8 cellular contexts compared by ENCODE assay signal in the genomic region with DNA sequence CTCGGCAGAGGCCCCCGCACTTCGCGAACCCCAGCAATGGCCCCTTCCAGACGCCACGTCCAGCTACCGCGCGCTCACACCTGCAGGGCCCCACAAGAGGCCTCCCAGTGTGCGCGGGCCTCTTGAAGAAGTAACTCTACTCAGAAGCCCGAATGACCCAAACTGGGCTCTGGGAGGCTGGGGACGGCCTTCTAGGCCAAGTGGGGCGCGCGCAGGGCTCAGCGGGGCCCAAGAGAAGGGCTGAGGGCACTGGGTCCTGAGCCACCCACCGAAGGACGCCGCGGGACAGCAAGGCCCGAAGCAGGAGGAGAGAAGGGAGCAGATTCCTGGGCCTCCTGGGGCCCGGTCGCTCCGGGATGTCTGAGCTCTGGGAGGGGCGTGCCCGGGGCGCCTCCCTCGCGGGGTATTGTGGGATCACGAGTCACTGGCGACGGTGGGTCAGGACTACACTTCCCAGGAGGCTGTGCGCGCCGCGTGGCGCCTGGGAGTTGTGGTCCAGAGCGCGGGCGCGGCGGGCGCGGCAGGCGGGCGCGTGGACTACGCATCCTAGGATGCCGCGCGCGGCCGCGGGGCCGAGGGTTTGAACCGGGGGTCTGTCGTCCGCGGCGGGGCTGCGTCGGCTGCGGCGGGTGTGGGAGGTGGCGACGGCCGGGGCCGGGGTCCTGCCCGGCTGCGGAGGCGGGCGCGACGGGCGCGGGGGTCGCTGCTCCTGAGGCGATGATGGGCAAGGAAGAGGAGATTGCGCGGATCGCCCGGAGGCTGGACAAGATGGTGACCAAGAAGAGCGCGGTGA. TPM values are rescaled to one million over a fixed set of nuclear protein-coding genes. Genes with fewer than 3 reads are reported as not detected.
DNase-seq lines count a peak whose midpoint lies in the region; ATAC-seq and TF ChIP-seq lines count a peak whose summit lies in the region.

A gene (plus strand): TSS at position 603 of the 793 bp plus-strand sequence. CDS start 115 bp downstream, at position 718.

- no peaks in the 10 kb centered on the region for H3K36me3 Mint-ChIP-seq in activated CD4-positive, alpha-beta T cell treated with anti-CD3 and anti-CD28 coated beads for 36 hours (ENCODE audit: low read depth)
- H3K36me3 Mint-ChIP-seq in chondrocyte (ENCODE audit: low read depth), result peaks cover 2% of the 10 kb centered on the region

- CTCF ChIA-PET in activated CD4-positive, alpha-beta T cell treated with anti-CD3 and anti-CD28 coated beads for 36 hours (lab: Charles Lee), result interaction anchor here (0.7 to 1.4 kb wide), 9 partner anchors 14 to 509 kb away, joined by 3 to 9 read pairs (median 4); a partner anchor contains a TSS

- H3K4me3 Mint-ChIP-seq in activated CD4-positive, alpha-beta T cell treated with anti-CD3 and anti-CD28 coated beads for 36 hours, result peak within 1 kb of the TSS; percentile 82
- H3K4me3 Mint-ChIP-seq in chondrocyte (ENCODE audit: unreplicated experiment), result peak within 1 kb of the TSS; percentile 93

- ATAC-seq in GM19043 (IDR thresholded peaks at IDR 0.05; ENCODE audit: low read depth, unreplicated experiment) (peak; percentile 69), HG03432 (IDR thresholded peaks at IDR 0.05; ENCODE audit: unreplicated experiment) (peak; percentile 79)
- peak; percentile 83 for ATAC-seq in activated CD4-positive, alpha-beta T cell treated with anti-CD3 and anti-CD28 coated beads for 36 hours

- H3K9me3 Mint-ChIP-seq in activated CD4-positive, alpha-beta T cell treated with anti-CD3 and anti-CD28 coated beads for 36 hours (ENCODE audit: low read depth), result no peaks in the 10 kb centered on the region
- H3K9me3 Mint-ChIP-seq in chondrocyte (ENCODE audit: low read depth), result no peaks in the 10 kb centered on the region

- POLR2A ChIA-PET in activated CD4-positive, alpha-beta T cell treated with anti-CD3 and anti-CD28 coated beads for 36 hours (lab: Charles Lee), result no interaction called here

- intact Hi-C loops in activated CD4-positive, alpha-beta T cell treated with anti-CD3 and anti-CD28 coated beads for 36 hours (cut with DNase I, micrococcal nuclease), result loop anchor here (1.0 to 10.0 kb wide), 10 partner anchors 17 to 1270 kb away; a partner anchor contains a TSS

- peak; percentile 98 for DNase-seq in AG08396 (ENCODE audit: low spot score)
- peak; percentile 94 for DNase-seq in NCI-H510A (lab: John Stamatoyannopoulos, UW)
- peak; percentile 98 for DNase-seq in activated CD4-positive, alpha-beta T cell treated with anti-CD3 and anti-CD28 coated beads for 36 hours
- DNase-seq in chondrocyte (ENCODE audit: low spot score), result no peak
- peak; percentile 95 for DNase-seq in kidney tubule cell (ENCODE audit: low spot score)
- DNase-seq in stimulated activated CD4-positive, alpha-beta T cell treated with anti-CD3 and anti-CD28 coated beads, Interleukin-1b, Interleukin-23, amount 100 ng/mL, for 1 hour (ENCODE audit: low read depth in 2 of 2), result peak; percentile 82 to 88

- H3K4me1 Mint-ChIP-seq in activated CD4-positive, alpha-beta T cell treated with anti-CD3 and anti-CD28 coated beads for 36 hours, result peaks cover 51% of the 10 kb centered on the region
- H3K4me1 Mint-ChIP-seq in chondrocyte (ENCODE audit: low read depth), result peaks cover 45% of the 10 kb centered on the region

- no peaks in the 10 kb centered on the region for H3K27me3 Mint-ChIP-seq in activated CD4-positive, alpha-beta T cell treated with anti-CD3 and anti-CD28 coated beads for 36 hours
- H3K27me3 Mint-ChIP-seq in chondrocyte (ENCODE audit: low read depth), result no peaks in the 10 kb centered on the region

- TF ChIP-seq CTCF in chondrocyte (IDR thresholded peaks at IDR 0.05), result no peak

- peak within 1 kb of the TSS; percentile 79 for H3K27ac Mint-ChIP-seq in activated CD4-positive, alpha-beta T cell treated with anti-CD3 and anti-CD28 coated beads for 36 hours
- peak within 1 kb of the TSS; percentile 79 for H3K27ac Mint-ChIP-seq in chondrocyte (ENCODE audit: unreplicated experiment)

RNA-seq across cellular contexts. Expression of the gene that starts here (rescaled TPM):
- 10 to 100 TPM; 40.6 to 50.0 TPM for total RNA-seq in activated CD4-positive, alpha-beta T cell treated with anti-CD3 and anti-CD28 coated beads for 36 hours
- total RNA-seq in chondrocyte, result 57.1 to 59.2 TPM (median 57.6 TPM) in 3 replicates
